11 cellular contexts compared by ENCODE assay signal in genomic region chr20:13022401-13023170, GRCh38. TPM values are rescaled to one million over a fixed set of nuclear protein-coding genes. Genes with fewer than 3 reads are reported as not detected.
DNase-seq lines count a peak whose midpoint lies in the region; ATAC-seq, FAIRE-seq and TF ChIP-seq lines count a peak whose summit lies in the region.
"Had no signal": no experiment of that assay in that cellular context is flagged by ENCODE, and none has a peak within 500 bp of the region (broad histone marks: within the 10 kb centered on the region; RNA-seq: fewer than 3 reads in every experiment).

No MANE protein-coding gene starts in this region.

- H4K20me1 ChIP-seq in HepG2 (ENCODE audit: insufficient read depth, low read length) (no peaks in the 10 kb centered on the region), astrocyte (ENCODE audit: insufficient read depth, low read length) (no peaks in the 10 kb centered on the region)

- no peak overlapping the region for H3K9ac ChIP-seq in HepG2 (ENCODE audit: insufficient read depth, low read depth, low read length)
- H3K9ac ChIP-seq in astrocyte (ENCODE audit: low read length): no peak overlapping the region

- DNase-seq in HepG2 (ENCODE audit: low spot score) (no peak), right lobe of liver (no peak), astrocyte (ENCODE audit: low read depth) (peak; percentile 81), glomerular visceral epithelial cell (ENCODE audit: extremely low spot score) (peak; percentile 76), urothelium cell line (ENCODE audit: low spot score) (peak; percentile 81), uterus (no peak), NCI-H1105 (lab: John Stamatoyannopoulos, UW) (no peak), NCI-H2081 treated with DMSO at 0.1 percent for 48 hours (lab: John Stamatoyannopoulos, UW) (no peak)
- DNase-seq: activated naive CD8-positive, alpha-beta T cell treated with anti-CD3 and anti-CD28 coated beads for 36 hours; DMS153 had no signal

- H3K4me1 Mint-ChIP-seq in astrocyte (ENCODE audit: low read depth, unreplicated experiment): peaks cover 41% of the 10 kb centered on the region
- H3K4me1 Mint-ChIP-seq: activated naive CD8-positive, alpha-beta T cell treated with anti-CD3 and anti-CD28 coated beads for 36 hours had no signal

- H3K4me2 ChIP-seq in HepG2 (ENCODE audit: low read depth, low read length) (no peak overlapping the region), astrocyte (ENCODE audit: low read length) (peak overlapping the region; percentile 26)

- H3K36me3 ChIP-seq in HepG2 (replicated peaks in 1 of 2; ENCODE audit: control insufficient read depth in 1 of 2, insufficient read depth in 2 of 2, low read length in 2 of 2): peaks cover 8 to 46% of the 10 kb centered on the region in 2 experiments
- H3K36me3 ChIP-seq in right lobe of liver: no peaks in the 10 kb centered on the region
- no peaks in the 10 kb centered on the region for H3K36me3 ChIP-seq in astrocyte (ENCODE audit: insufficient read depth, low read length)
- no peaks in the 10 kb centered on the region for H3K36me3 ChIP-seq in uterus

- H3K79me2 ChIP-seq in HepG2 (ENCODE audit: insufficient read depth, low read length) (no peaks in the 10 kb centered on the region), astrocyte (ENCODE audit: insufficient read depth, low read length) (no peaks in the 10 kb centered on the region)

- no peaks in the 10 kb centered on the region for H3K36me3 Mint-ChIP-seq in astrocyte (ENCODE audit: low read depth, unreplicated experiment)

- ATAC-seq in HepG2 (peak; percentile 31), right lobe of liver (no peak)

- intact Hi-C loops in HepG2 (cut with micrococcal nuclease; ENCODE audit: unreplicated experiment) (no loop called here), right lobe of liver (cut with DNase I) (no loop called here), uterus (cut with DNase I; ENCODE audit: low total_unique reads) (no loop called here)

- WGBS in HepG2 (ENCODE audit: low lambda C conversion rate): 90% methylated on average over 4 of the region's 4 CpGs
- 70% methylated on average over 3 of the region's 4 CpGs for WGBS in right lobe of liver (ENCODE audit: insufficient coverage, low coverage, low lambda C conversion rate, missing lambda C conversion rate)

- POLR2A ChIA-PET in HepG2 (lab: Yijun Ruan, JAX): interaction anchor here (0.8 to 5.2 kb wide), 3 partner anchors 7 to 44 kb away, joined by 4 to 21 read pairs (median 9); partner anchors contain the start of gene SPTLC3

- no peak overlapping the region for H2AFZ ChIP-seq in HepG2 (ENCODE audit: low read length)
- no peak overlapping the region for H2AFZ ChIP-seq in astrocyte (ENCODE audit: low read depth, low read length)

- H3K4me1 ChIP-seq in HepG2 (ENCODE audit: insufficient read depth, low read length) (peaks cover 30% of the 10 kb centered on the region), right lobe of liver (no peaks in the 10 kb centered on the region), astrocyte (ENCODE audit: insufficient read depth, low read length) (peaks cover 10% of the 10 kb centered on the region), uterus (no peaks in the 10 kb centered on the region)

- H3K4me3 ChIP-seq in HepG2 (replicated peaks in 1 of 3; ENCODE audit: insufficient read depth in 1 of 3, low read depth in 2 of 3, low read length in 3 of 3) (no peak overlapping the region), right lobe of liver (no peak overlapping the region), astrocyte (ENCODE audit: insufficient read depth, low read depth, low read length) (no peak overlapping the region), uterus (no peak overlapping the region)

- no peak for TF ChIP-seq RAD21 in HepG2 (CRISPR knock-in tag; IDR thresholded peaks at IDR 0.05)

- peaks cover 14% of the 10 kb centered on the region for H3K9me3 Mint-ChIP-seq in astrocyte (ENCODE audit: unreplicated experiment)

- in situ Hi-C loops in HepG2 (cut with HindIII; ENCODE audit: extremely low pct_ligation_motif_present, low pct_unique_long_range_greater_than_20kb): no loop called here

- H3K27me3 ChIP-seq in HepG2 (ENCODE audit: control insufficient read depth in 1 of 2, insufficient read depth in 2 of 2, low read length in 2 of 2) (no peaks in the 10 kb centered on the region), right lobe of liver (no peaks in the 10 kb centered on the region), astrocyte (ENCODE audit: insufficient read depth, low read length) (no peaks in the 10 kb centered on the region), uterus (no peaks in the 10 kb centered on the region)

- TF ChIP-seq EP300 in HepG2 (IDR thresholded peaks at IDR 0.05; ENCODE audit: low read depth in 2 of 2, low read length in 2 of 2): no peak
- TF ChIP-seq EP300 in HepG2 (CRISPR knock-in tag; IDR thresholded peaks at IDR 0.05; ENCODE audit: borderline replicate concordance): no peak

- BruUV-seq in HepG2 (replicated peaks; lab: Mats Ljungman, UMichigan): no TSS peak

- CTCF ChIA-PET in HepG2 (lab: Yijun Ruan, JAX; ENCODE audit: low intra/inter-chr PET ratio, low total read pairs): no interaction called here

- H3K27ac Mint-ChIP-seq in astrocyte (ENCODE audit: unreplicated experiment): peak overlapping the region; percentile 63
- H3K27ac Mint-ChIP-seq: activated naive CD8-positive, alpha-beta T cell treated with anti-CD3 and anti-CD28 coated beads for 36 hours had no signal

- TF ChIP-seq CTCF in HepG2 (CRISPR knock-in tag; IDR thresholded peaks at IDR 0.05) (no peak), right lobe of liver (IDR thresholded peaks at IDR 0.05) (no peak), astrocyte (IDR thresholded peaks at IDR 0.05; ENCODE audit: insufficient read depth, low read depth, low read length) (no peak), uterus (IDR thresholded peaks at IDR 0.05) (no peak)

- no peak overlapping the region for H3K27ac ChIP-seq in HepG2 (ENCODE audit: extremely low read length, insufficient read depth, low read length)
- no peak overlapping the region for H3K27ac ChIP-seq in right lobe of liver
- no peak overlapping the region for H3K27ac ChIP-seq in astrocyte (ENCODE audit: low read depth, low read length)
- H3K27ac ChIP-seq in uterus: no peak overlapping the region

- FAIRE-seq in HepG2 (lab: Jason Lieb, UNC): no peak
- no peak for FAIRE-seq in astrocyte (lab: Jason Lieb, UNC)
- FAIRE-seq in urothelium cell line (lab: Jason Lieb, UNC): peak; percentile 35
- FAIRE-seq: A204.1 had no signal

- no peaks in the 10 kb centered on the region for H3K27me3 Mint-ChIP-seq in astrocyte (ENCODE audit: low read depth, unreplicated experiment)
- H3K27me3 Mint-ChIP-seq: activated naive CD8-positive, alpha-beta T cell treated with anti-CD3 and anti-CD28 coated beads for 36 hours had no signal

- peaks cover 16% of the 10 kb centered on the region for H3K9me3 ChIP-seq in HepG2 (ENCODE audit: low read length)
- H3K9me3 ChIP-seq in right lobe of liver: no peaks in the 10 kb centered on the region
- H3K9me3 ChIP-seq in astrocyte (ENCODE audit: insufficient read depth, low read depth, low read length): peaks cover 10% of the 10 kb centered on the region
- peaks cover 0 to 8% of the 10 kb centered on the region in 2 donors for H3K9me3 ChIP-seq in uterus

- H3K4me3 Mint-ChIP-seq in astrocyte (ENCODE audit: unreplicated experiment): peak overlapping the region; percentile 4
- H3K4me3 Mint-ChIP-seq: activated naive CD8-positive, alpha-beta T cell treated with anti-CD3 and anti-CD28 coated beads for 36 hours had no signal

- no peak for TF ChIP-seq POLR2A in HepG2 (IDR thresholded peaks at IDR 0.05; ENCODE audit: insufficient read depth in 1 of 2, low read depth in 2 of 2, low read length in 2 of 2)
- TF ChIP-seq POLR2A in right lobe of liver (IDR thresholded peaks at IDR 0.05): no peak
- TF ChIP-seq POLR2A in uterus (IDR thresholded peaks at IDR 0.05): no peak

TF ChIP-seq in HepG2, 621 proteins besides CTCF, POLR2A, EP300 and RAD21 (continues in another document):
- peak; percentile 43 for TF ChIP-seq FOSL2 (CRISPR knock-in tag; IDR thresholded peaks at IDR 0.05)
- TF ChIP-seq MTA1 (CRISPR knock-in tag; IDR thresholded peaks at IDR 0.05; ENCODE audit: borderline replicate concordance): 0 out of 2 replicates have a peak, but pooled peaks have one; percentile 34
- TF ChIP-seq KLF15 (CRISPR knock-in tag; IDR thresholded peaks at IDR 0.05; ENCODE audit: borderline replicate concordance): 0 out of 2 replicates have a peak, but pooled peaks have one; percentile 7
- TF ChIP-seq ZNF878 (CRISPR knock-in tag; IDR thresholded peaks at IDR 0.05): no peak
- 0 out of 2 replicates have a peak, but pooled peaks have one; percentile 30 for TF ChIP-seq SETDB1 (CRISPR knock-in tag; IDR thresholded peaks at IDR 0.05; ENCODE audit: borderline replicate concordance)
- TF ChIP-seq ZNF317 (CRISPR knock-in tag; IDR thresholded peaks at IDR 0.05): 0 out of 2 replicates have a peak, but pooled peaks have one; percentile 30

RNA-seq across cellular contexts. Expression of gene SPTLC3, which starts 13.8 kb away (rescaled TPM):
- total RNA-seq in HepG2 (2016; rRNA removed; fragmentation: Illumina TruSeq; extraction: Trizol): 83.7 and 95.6 TPM in 2 replicates
- 5.7 and 7.4 TPM in 2 replicates for total RNA-seq in HepG2 (2016; cell fraction: cytosol; rRNA removed; fragmentation: Illumina TruSeq; extraction: Trizol; ENCODE audit: low read depth)
- 84.1 and 87.4 TPM in 2 replicates for total RNA-seq in HepG2 (2016; cell fraction: insoluble cytoplasmic fraction; rRNA removed; fragmentation: Illumina TruSeq; extraction: Trizol)
- total RNA-seq in HepG2 (2016; cell fraction: membrane; rRNA removed; fragmentation: Illumina TruSeq; extraction: Trizol): 27.3 and 28.3 TPM in 2 replicates
- total RNA-seq in HepG2 (2016; cell fraction: nucleus; rRNA removed; fragmentation: Illumina TruSeq; extraction: Trizol): 151 and 157 TPM in 2 replicates
- 13.0 and 20.5 TPM in 2 replicates for polyA plus RNA-seq in HepG2 (2011; rRNA removed)
- 8.5 and 11.9 TPM in 2 replicates for polyA plus RNA-seq in HepG2 (2011; cell fraction: cytosol; rRNA removed)
- polyA plus RNA-seq in HepG2 (2011; cell fraction: nucleus; rRNA removed): 9.9 and 12.6 TPM in 2 replicates
- 18.7 and 45.9 TPM in 2 replicates for polyA plus RNA-seq in HepG2 (2012)
- polyA plus RNA-seq in HepG2 (2016; cell fraction: cytosol; fragmentation: Illumina TruSeq; extraction: Trizol; ENCODE audit: low read depth): 3.5 and 3.8 TPM in 2 replicates
- polyA plus RNA-seq in HepG2 (2016; cell fraction: insoluble cytoplasmic fraction; fragmentation: Illumina TruSeq; extraction: Trizol; ENCODE audit: low read depth): 37.0 and 39.6 TPM in 2 replicates
- polyA plus RNA-seq in HepG2 (2016; cell fraction: membrane; fragmentation: Illumina TruSeq; extraction: Trizol; ENCODE audit: low read depth): 8.8 and 10.3 TPM in 2 replicates
- polyA plus RNA-seq in HepG2 (2016; cell fraction: nucleus; fragmentation: Illumina TruSeq; extraction: Trizol; ENCODE audit: insufficient read depth, low read depth): 45.3 and 58.4 TPM in 2 replicates
- polyA minus RNA-seq in HepG2 (2011; rRNA and poly(A)+ RNA removed; ENCODE audit: low replicate concordance): 0.09 and 18.0 TPM in 2 replicates
- 14.0 and 19.8 TPM in 2 replicates for polyA minus RNA-seq in HepG2 (2011; cell fraction: cytosol; rRNA and poly(A)+ RNA removed)
- 91.3 and 96.6 TPM in 2 replicates for polyA minus RNA-seq in HepG2 (2011; cell fraction: nucleus; rRNA and poly(A)+ RNA removed)
- 10 to 100 TPM; 16.4 to 25.6 (median 24.8) TPM for total RNA-seq in right lobe of liver
- 5.6 and 5.7 TPM in 2 replicates for total RNA-seq in astrocyte
- 10 to 100 TPM in 1 of 4 donors, 1 to 10 TPM in 2, under 1 TPM in 1; 0.51 to 23.9 (median 4.5) TPM for total RNA-seq in uterus

Comparison
In these comparisons a context has a peak if more than half of its experiments do, and no peak if none do; other contexts are left out.
1. DNase-seq: peak in astrocyte (single experiment), glomerular visceral epithelial cell (single experiment) and urothelium cell line (single experiment); none in HepG2 (single experiment), right lobe of liver (0 of 3), uterus (0 of 2), NCI-H1105 (single experiment) and NCI-H2081 treated with DMSO at 0.1 percent for 48 hours (single experiment).